ENCODE assay signal across 2 cellular contexts in genomic region chr3:48267782-48268181, GRCh38.
TF ChIP-seq lines count a peak whose summit lies in the region.

No MANE protein-coding gene starts in this region.

TF ChIP-seq in WTC11, 78 proteins besides CTCF, POLR2A, EP300 and RAD21:
- TF ChIP-seq ETV6 (CRISPR knock-in tag; IDR thresholded peaks at IDR 0.05) (no peak), JAZF1 (CRISPR knock-in tag; IDR thresholded peaks at IDR 0.05) (no peak), E2F5 (CRISPR knock-in tag; IDR thresholded peaks at IDR 0.05) (no peak), ZNF416 (CRISPR knock-in tag; IDR thresholded peaks at IDR 0.05) (no peak), TEAD4 (CRISPR knock-in tag; IDR thresholded peaks at IDR 0.05) (no peak), HMGXB4 (CRISPR knock-in tag; IDR thresholded peaks at IDR 0.05) (no peak), FOXP4 (CRISPR knock-in tag; IDR thresholded peaks at IDR 0.05) (no peak), EMX1 (CRISPR knock-in tag; IDR thresholded peaks at IDR 0.05) (no peak), ZNF281 (CRISPR knock-in tag; IDR thresholded peaks at IDR 0.05) (no peak), FOXP1 (CRISPR knock-in tag; IDR thresholded peaks at IDR 0.05; ENCODE audit: borderline replicate concordance) (no peak), CBFB (CRISPR knock-in tag; IDR thresholded peaks at IDR 0.05; ENCODE audit: low read depth) (no peak)
TF ChIP-seq in WTC11: peak in this region for 0.

TF ChIP-seq in endothelial cell of umbilical vein, 7 proteins besides CTCF, POLR2A, EP300 and RAD21:
- TF ChIP-seq GATA2 (IDR thresholded peaks at IDR 0.05; ENCODE audit: insufficient read depth, insufficient read length, low read depth, low read length) (peak; percentile 82), JUN (IDR thresholded peaks at IDR 0.05; ENCODE audit: borderline replicate concordance, insufficient read depth, insufficient read length, low read depth) (no peak), POLR2AphosphoS5 (IDR thresholded peaks at IDR 0.05; ENCODE audit: insufficient read depth, low read depth, low read length) (no peak)
